Comparison of ENCODE assay signal across 8 cellular contexts in the genomic region with DNA sequence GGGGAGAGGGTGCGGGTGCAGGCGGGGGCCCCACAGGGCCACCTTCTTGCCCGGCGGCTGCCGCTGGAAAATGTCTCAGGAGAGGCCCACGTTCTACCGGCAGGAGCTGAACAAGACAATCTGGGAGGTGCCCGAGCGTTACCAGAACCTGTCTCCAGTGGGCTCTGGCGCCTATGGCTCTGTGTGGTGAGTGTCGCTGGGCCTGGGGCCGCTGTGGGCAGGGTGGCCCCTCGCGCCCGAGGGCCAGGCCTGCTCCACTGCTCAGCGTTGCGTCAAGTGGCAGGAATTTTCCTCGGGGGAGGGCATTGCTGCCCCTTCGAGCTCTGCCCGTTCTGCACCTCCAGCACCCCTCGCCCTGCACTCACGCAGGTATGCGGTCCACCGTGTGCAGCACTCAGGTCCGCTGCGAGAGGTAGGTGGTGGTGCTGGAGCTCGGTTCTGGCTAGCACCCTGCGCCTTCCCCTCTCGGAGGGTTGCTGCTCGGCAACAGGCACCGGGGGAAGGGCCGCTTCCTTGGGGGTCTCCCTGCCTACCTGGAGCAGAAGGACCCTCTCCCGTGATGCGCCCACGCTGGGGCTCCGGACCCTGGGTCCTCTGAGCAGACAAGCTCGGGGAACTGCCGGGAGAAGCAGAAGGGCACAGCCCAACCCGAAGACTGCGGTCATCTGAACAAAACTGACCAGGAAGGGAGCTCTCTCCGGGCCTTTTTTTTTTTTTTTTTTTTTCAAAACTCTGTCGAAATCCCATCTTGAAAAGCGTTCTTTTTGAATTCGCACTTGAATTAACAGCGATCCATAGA. TPM values are rescaled to one million over a fixed set of nuclear protein-coding genes. Genes with fewer than 3 reads are reported as not detected.
A peak's percentile ranks its signal among the peaks of the same experiment; 100 is the strongest.
DNase-seq lines count a peak whose midpoint lies in the region; ATAC-seq, FAIRE-seq and TF ChIP-seq lines count a peak whose summit lies in the region.

No MANE protein-coding gene starts in this region.

- no peaks in the 10 kb centered on the region for H3K27me3 ChIP-seq in ACC112 (ENCODE audit: insufficient read depth, low read length)
- no peaks in the 10 kb centered on the region for H3K27me3 ChIP-seq in astrocyte (ENCODE audit: insufficient read depth, low read length)
- H3K27me3 ChIP-seq in iPS-15b (ENCODE audit: control insufficient read depth, insufficient read depth, low read length), result no peaks in the 10 kb centered on the region

- H4K20me1 ChIP-seq in astrocyte (ENCODE audit: insufficient read depth, low read length), result peaks cover 39% of the 10 kb centered on the region

- H3K9me3 ChIP-seq in astrocyte (ENCODE audit: insufficient read depth, low read depth, low read length) (no peaks in the 10 kb centered on the region), iPS-15b (ENCODE audit: control insufficient read depth, insufficient read depth, low read length) (no peaks in the 10 kb centered on the region)

- H3K36me3 ChIP-seq in ACC112 (ENCODE audit: insufficient read depth, low read length) (no peaks in the 10 kb centered on the region), astrocyte (ENCODE audit: insufficient read depth, low read length) (no peaks in the 10 kb centered on the region), iPS-15b (ENCODE audit: control insufficient read depth, insufficient read depth, low read length) (no peaks in the 10 kb centered on the region)

- peaks cover 2% of the 10 kb centered on the region for H3K36me3 Mint-ChIP-seq in astrocyte (ENCODE audit: low read depth, unreplicated experiment)

- H3K9ac ChIP-seq in astrocyte (ENCODE audit: low read length) (peak overlapping the region; percentile 90), iPS-15b (ENCODE audit: low read depth, low read length) (peak overlapping the region; percentile 88)

- peak overlapping the region; percentile 97 for H3K4me3 Mint-ChIP-seq in astrocyte (ENCODE audit: unreplicated experiment)

- ATAC-seq in GM18907 (IDR thresholded peaks at IDR 0.05; ENCODE audit: unreplicated experiment) (peak; percentile 24), HG03139 (IDR thresholded peaks at IDR 0.05; ENCODE audit: unreplicated experiment) (peak; percentile 22), SK-N-SH treated with all-trans-retinoic acid at 6 μM for 48 hours (peak; percentile 48)

- no peak for FAIRE-seq in astrocyte (lab: Jason Lieb, UNC)

- peaks cover 4% of the 10 kb centered on the region for H3K9me3 Mint-ChIP-seq in astrocyte (ENCODE audit: unreplicated experiment)

- peaks cover 34% of the 10 kb centered on the region for H3K4me1 Mint-ChIP-seq in astrocyte (ENCODE audit: low read depth, unreplicated experiment)

- H3K79me2 ChIP-seq in ACC112 (ENCODE audit: control insufficient read depth, insufficient read depth, low read length, unreplicated experiment) (peaks cover 54% of the 10 kb centered on the region), astrocyte (ENCODE audit: insufficient read depth, low read length) (peaks cover 57% of the 10 kb centered on the region)

- H3K4me1 ChIP-seq in ACC112 (ENCODE audit: control insufficient read depth, insufficient read depth, low read length, unreplicated experiment) (peaks cover 28% of the 10 kb centered on the region), astrocyte (ENCODE audit: insufficient read depth, low read length) (peaks cover 4% of the 10 kb centered on the region), iPS-15b (ENCODE audit: control insufficient read depth, insufficient read depth, low read length) (peaks cover 29% of the 10 kb centered on the region)

- H3K27me3 Mint-ChIP-seq in astrocyte (ENCODE audit: low read depth, unreplicated experiment), result peaks cover 11% of the 10 kb centered on the region

- H2AFZ ChIP-seq in ACC112 (ENCODE audit: low read length, unreplicated experiment) (peak overlapping the region; percentile 88), astrocyte (ENCODE audit: low read depth, low read length) (peak overlapping the region; percentile 91)

- DNase-seq in astrocyte (ENCODE audit: low read depth) (peak; percentile 6), skeletal muscle cell (ENCODE audit: low read depth) (no peak), NCI-H446 treated with DMSO at 0.1 percent for 48 hours (lab: John Stamatoyannopoulos, UW) (no peak)

- peak overlapping the region; percentile 85 for H3K27ac ChIP-seq in ACC112 (ENCODE audit: low read depth, low read length)
- peak overlapping the region; percentile 73 for H3K27ac ChIP-seq in astrocyte (ENCODE audit: low read depth, low read length)

- peak overlapping the region; percentile 84 for H3K27ac Mint-ChIP-seq in astrocyte (ENCODE audit: unreplicated experiment)

- H3K4me3 ChIP-seq in ACC112 (ENCODE audit: low read depth, low read length) (peak overlapping the region; percentile 95), astrocyte (ENCODE audit: insufficient read depth, low read depth, low read length) (peak overlapping the region; percentile 85), iPS-15b (ENCODE audit: low read depth, low read length) (peak overlapping the region; percentile 93), skeletal muscle cell (ENCODE audit: low read depth, low read length) (peak overlapping the region; percentile 98)

- TF ChIP-seq CTCF in astrocyte (IDR thresholded peaks at IDR 0.05; ENCODE audit: insufficient read depth, low read depth, low read length), result no peak

- peak overlapping the region; percentile 95 for H3K4me2 ChIP-seq in astrocyte (ENCODE audit: low read length)

TF ChIP-seq in SK-N-SH treated with all-trans-retinoic acid at 6 μM for 48 hours, 23 proteins besides CTCF, POLR2A, EP300 and RAD21:
- TF ChIP-seq ESRRG (CRISPR knock-in tag; IDR thresholded peaks at IDR 0.05) (no peak), PPARA (CRISPR knock-in tag; IDR thresholded peaks at IDR 0.05; ENCODE audit: borderline replicate concordance) (no peak), ZC3H10 (CRISPR knock-in tag; IDR thresholded peaks at IDR 0.05) (no peak), SNAI2 (CRISPR knock-in tag; IDR thresholded peaks at IDR 0.05) (no peak), ZFP3 (CRISPR knock-in tag; IDR thresholded peaks at IDR 0.05) (no peak), PATZ1 (CRISPR knock-in tag; IDR thresholded peaks at IDR 0.05; ENCODE audit: borderline replicate concordance) (0 out of 2 replicates have a peak, but pooled peaks have one; percentile 19), ZFP30 (CRISPR knock-in tag; IDR thresholded peaks at IDR 0.05) (no peak)
TF ChIP-seq in SK-N-SH treated with all-trans-retinoic acid at 6 μM for 48 hours: peak in this region for 1.

RNA-seq across cellular contexts. Expression of gene MAPK14, which starts 0.7 kb away (rescaled TPM):
- 40.5 and 41.3 TPM in 2 replicates for total RNA-seq in astrocyte

RNA-seq across cellular contexts. Expression of gene SLC26A8, which starts 3.8 kb away (rescaled TPM):
- total RNA-seq in astrocyte, result not detected in 2 replicates
